Comparison of ENCODE assay signal across 13 cellular contexts in genomic region chr2:241775223-241776177, GRCh38. TPM values are rescaled to one million over a fixed set of nuclear protein-coding genes. Genes with fewer than 3 reads are reported as not detected.
DNase-seq lines count a peak whose midpoint lies in the region; ATAC-seq and TF ChIP-seq lines count a peak whose summit lies in the region.
"Had no signal": no experiment of that assay in that cellular context is flagged by ENCODE, and none has a peak within 500 bp of the region (broad histone marks: within the 10 kb centered on the region; RNA-seq: fewer than 3 reads in every experiment).

No MANE protein-coding gene starts in this region.

- TF ChIP-seq POLR2A in testis (IDR thresholded peaks at IDR 0.05), result no peak

- H3K4me3 ChIP-seq in testis, result no peak overlapping the region
- H3K4me3 ChIP-seq: K562 had no signal

- WGBS in testis, 2 donors, result 73 to 82% methylated on average over 14 to 34 of the region's 34 CpGs

- peak; percentile 54 for DNase-seq in activated CD8-positive, alpha-beta memory T cell treated with anti-CD3 and anti-CD28 coated beads for 24 hours
- no peak for DNase-seq in activated CD8-positive, alpha-beta memory T cell treated with anti-CD3 and anti-CD28 coated beads, Interleukin-2, amount 50 U/mL, for 4 hours
- DNase-seq in NCI-H69 (lab: John Stamatoyannopoulos, UW), result peak; percentile 16
- DNase-seq in islet precursor cell, result peak; percentile 48
- DNase-seq in testis, result peak; percentile 16
- no peak for DNase-seq in NCI-H446 (lab: John Stamatoyannopoulos, UW)
- DNase-seq in NCI-H774 (lab: John Stamatoyannopoulos, UW), result no peak
- DNase-seq: activated B cell treated with CpG ODN at 0.5 μM for 24 hours; activated naive CD4-positive, alpha-beta T cell treated with anti-CD3 and anti-CD28 coated beads, Interleukin-2, amount 50 U/mL, for 16 hours had no signal

- no peaks in the 10 kb centered on the region for H3K4me1 ChIP-seq in testis

- ATAC-seq in HG03460 (IDR thresholded peaks at IDR 0.05; ENCODE audit: unreplicated experiment), result no peak
- ATAC-seq: K562 had no signal

- H3K9me3 ChIP-seq in testis, result no peaks in the 10 kb centered on the region

- TF ChIP-seq CTCF in testis (IDR thresholded peaks at IDR 0.05), result no peak

- no peaks in the 10 kb centered on the region for H3K27me3 ChIP-seq in testis

- no peaks in the 10 kb centered on the region for H3K36me3 ChIP-seq in testis (ENCODE audit: low read depth, missing control alignments)

- no peak overlapping the region for H3K27ac ChIP-seq in testis

- intact Hi-C loops in testis (cut with DNase I; ENCODE audit: low total_unique reads), result no loop called here

RNA-seq across cellular contexts. Expression of gene GAL3ST2, which starts 1.1 kb away (rescaled TPM):
- total RNA-seq in testis, result 1 to 10 TPM; 2.8 to 4.3 TPM
- polyA plus RNA-seq in testis (ENCODE audit: insufficient read depth, low read depth, low replicate concordance), result 0.54 TPM
- total RNA-seq: activated B cell treated with CpG ODN at 0.5 μM for 24 hours, glomerular endothelial cell had no signal
- polyA plus RNA-seq: AG04450, K562 had no signal

RNA-seq across cellular contexts. Expression of gene NEU4, which starts 33.5 kb away (rescaled TPM):
- 1 to 10 TPM; 1.6 to 2.0 TPM for total RNA-seq in testis
- 0.88 TPM for polyA plus RNA-seq in testis (ENCODE audit: insufficient read depth, low read depth, low replicate concordance)
- polyA plus RNA-seq: AG04450 had no signal

RNA-seq across cellular contexts. Expression of gene D2HGDH, which starts 41.1 kb away (rescaled TPM):
- total RNA-seq in testis, result 10 to 100 TPM; 36.1 to 37.7 TPM
- polyA plus RNA-seq in testis (ENCODE audit: insufficient read depth, low read depth, low replicate concordance), result 15.6 TPM

Comparison
In these comparisons a context has a peak if more than half of its experiments do, and no peak if none do; other contexts are left out.
1. DNase-seq: peak in activated CD8-positive, alpha-beta memory T cell treated with anti-CD3 and anti-CD28 coated beads for 24 hours (single experiment), NCI-H69 (single experiment), islet precursor cell (single experiment) and testis (single experiment); none in activated CD8-positive, alpha-beta memory T cell treated with anti-CD3 and anti-CD28 coated beads, Interleukin-2, amount 50 U/mL, for 4 hours (single experiment), NCI-H446 (0 of 2) and NCI-H774 (single experiment).